ENCODE assay signal across 9 cellular contexts in genomic region chr1:46489638-46490602, GRCh38. TPM values are rescaled to one million over a fixed set of nuclear protein-coding genes. Genes with fewer than 3 reads are reported as not detected.
DNase-seq lines count a peak whose midpoint lies in the region; ATAC-seq and TF ChIP-seq lines count a peak whose summit lies in the region.
"Had no signal": no experiment of that assay in that cellular context is flagged by ENCODE, and none has a peak within 500 bp of the region (broad histone marks: within the 10 kb centered on the region; RNA-seq: fewer than 3 reads in every experiment).

DMBX1 (plus strand) TSS chr1:46489836; CDS start chr1:46507011, 17,175 bp downstream.

- CTCF ChIA-PET in activated CD8-positive, alpha-beta T cell treated with anti-CD3 and anti-CD28 coated beads for 36 hours (lab: Charles Lee) = interaction anchor here (3.1 kb wide), 1 partner anchor 37 kb away, joined by 22 read pairs; no protein-coding TSS in a partner anchor

- WGBS in psoas muscle, 3 donors = 1 to 2% (median 2%) methylated on average over 73 to 93 of the region's 93 CpGs

- H2AFZ ChIP-seq in Karpas-422 (ENCODE audit: low read length) = no peak within 1 kb of the TSS

- no peaks in the 10 kb centered on the region for H3K79me2 ChIP-seq in Karpas-422 (ENCODE audit: low read length)

- H3K27me3 ChIP-seq in Karpas-422 (ENCODE audit: low read length) (no peaks in the 10 kb centered on the region), psoas muscle (ENCODE audit: insufficient read depth in 3 of 3, low read length in 2 of 3) (peaks cover 0 to 92% (median 53%) of the 10 kb centered on the region in 3 donors)

- H3K4me3 ChIP-seq in Karpas-422 (ENCODE audit: low read length) = no peak within 1 kb of the TSS
- peak within 1 kb of the TSS; percentile 64 for H3K4me3 ChIP-seq in psoas muscle

- no peaks in the 10 kb centered on the region for H4K20me1 ChIP-seq in Karpas-422 (ENCODE audit: insufficient read depth, low read depth, low read length)

- H3K36me3 Mint-ChIP-seq in activated CD8-positive, alpha-beta T cell treated with anti-CD3 and anti-CD28 coated beads for 36 hours (ENCODE audit: low read depth) = no peaks in the 10 kb centered on the region
- H3K36me3 Mint-ChIP-seq in glutamatergic neuron (ENCODE audit: unreplicated experiment) = peaks cover 4% of the 10 kb centered on the region

- H3K27ac ChIP-seq in Karpas-422 (ENCODE audit: low read length) = no peak within 1 kb of the TSS
- H3K27ac ChIP-seq in psoas muscle = no peak within 1 kb of the TSS

- H3K4me1 ChIP-seq in Karpas-422 (ENCODE audit: low read length) (no peaks in the 10 kb centered on the region), psoas muscle (peaks cover 22% of the 10 kb centered on the region)

- TF ChIP-seq CTCF in activated CD8-positive, alpha-beta T cell treated with anti-CD3 and anti-CD28 coated beads for 36 hours (IDR thresholded peaks at IDR 0.05) = no peak
- TF ChIP-seq CTCF in glutamatergic neuron (IDR thresholded peaks at IDR 0.05; ENCODE audit: partially characterized antibody, unreplicated experiment) = no peak
- TF ChIP-seq CTCF in psoas muscle (IDR thresholded peaks at IDR 0.05) = no peak

- H3K9me3 ChIP-seq in Karpas-422 (ENCODE audit: low read length) (no peaks in the 10 kb centered on the region), psoas muscle (no peaks in the 10 kb centered on the region)

- H3K9me3 Mint-ChIP-seq in activated CD8-positive, alpha-beta T cell treated with anti-CD3 and anti-CD28 coated beads for 36 hours = no peaks in the 10 kb centered on the region
- peaks cover 5% of the 10 kb centered on the region for H3K9me3 Mint-ChIP-seq in glutamatergic neuron (ENCODE audit: unreplicated experiment)

- peaks cover 35% of the 10 kb centered on the region for H3K4me1 Mint-ChIP-seq in activated CD8-positive, alpha-beta T cell treated with anti-CD3 and anti-CD28 coated beads for 36 hours (ENCODE audit: low read depth)
- peaks cover 7% of the 10 kb centered on the region for H3K4me1 Mint-ChIP-seq in glutamatergic neuron (ENCODE audit: low read depth, unreplicated experiment)

- no peak within 1 kb of the TSS for H3K27ac Mint-ChIP-seq in activated CD8-positive, alpha-beta T cell treated with anti-CD3 and anti-CD28 coated beads for 36 hours
- H3K27ac Mint-ChIP-seq in glutamatergic neuron (ENCODE audit: unreplicated experiment) = no peak within 1 kb of the TSS

- POLR2A ChIA-PET in activated CD8-positive, alpha-beta T cell treated with anti-CD3 and anti-CD28 coated beads for 36 hours (lab: Charles Lee) = no interaction called here

- peak within 1 kb of the TSS; percentile 48 for H3K4me3 Mint-ChIP-seq in activated CD8-positive, alpha-beta T cell treated with anti-CD3 and anti-CD28 coated beads for 36 hours
- H3K4me3 Mint-ChIP-seq in glutamatergic neuron (ENCODE audit: unreplicated experiment) = peak within 1 kb of the TSS; percentile 82

- intact Hi-C loops in activated CD8-positive, alpha-beta T cell treated with anti-CD3 and anti-CD28 coated beads for 36 hours (cut with micrococcal nuclease) = no loop called here
- intact Hi-C loops in psoas muscle (cut with DNase I) = no loop called here

- peak; percentile 87 for DNase-seq in ELF-1 (ENCODE audit: low read depth, low spot score)
- DNase-seq in Karpas-422 = peak; percentile 61
- DNase-seq in activated CD8-positive, alpha-beta T cell treated with anti-CD3 and anti-CD28 coated beads for 36 hours = peak; percentile 51
- DNase-seq in glutamatergic neuron = peak; percentile 57
- peak; percentile 39 to 61 for DNase-seq in psoas muscle
- DNase-seq in superior temporal gyrus (ENCODE audit: extremely low spot score) = no peak
- DNase-seq in NCI-H1092 (lab: John Stamatoyannopoulos, UW) = no peak
- no peak for DNase-seq in OCI-M2 (lab: John Stamatoyannopoulos, UW; ENCODE audit: unreplicated experiment)

- no peaks in the 10 kb centered on the region for H3K9me2 ChIP-seq in Karpas-422 (replicated peaks; ENCODE audit: insufficient read depth, low read length)

- ATAC-seq in activated CD8-positive, alpha-beta T cell treated with anti-CD3 and anti-CD28 coated beads for 36 hours = peak; percentile 59
- ATAC-seq in psoas muscle = peak; percentile 66 to 89 (median 76)

- peaks cover 83% of the 10 kb centered on the region for H3K27me3 Mint-ChIP-seq in activated CD8-positive, alpha-beta T cell treated with anti-CD3 and anti-CD28 coated beads for 36 hours
- H3K27me3 Mint-ChIP-seq in glutamatergic neuron (ENCODE audit: unreplicated experiment) = peaks cover 48% of the 10 kb centered on the region

- no peaks in the 10 kb centered on the region for H3K36me3 ChIP-seq in Karpas-422 (ENCODE audit: insufficient read depth, low read length)
- H3K36me3 ChIP-seq in psoas muscle (ENCODE audit: insufficient read depth in 1 of 2, low read depth in 1 of 2) = no peaks in the 10 kb centered on the region

- peak within 1 kb of the TSS; percentile 7 for H3K4me2 ChIP-seq in Karpas-422 (ENCODE audit: low read depth, low read length, poor library complexity, severe bottlenecking)

- no peak within 1 kb of the TSS for H3K9ac ChIP-seq in Karpas-422 (ENCODE audit: low read length)

RNA-seq across cellular contexts. Expression of gene DMBX1, which starts in this region (rescaled TPM):
- total RNA-seq in Karpas-422 (2014; rRNA removed; shearing (Covaris generic); ENCODE audit: low replicate concordance) = not detected in 2 replicates
- total RNA-seq in activated CD8-positive, alpha-beta T cell treated with anti-CD3 and anti-CD28 coated beads for 36 hours = under 1 TPM in 1 of 2 experiments, not detected in 1; 0.09 TPM
- not detected for total RNA-seq in glutamatergic neuron (ENCODE audit: unreplicated experiment)
- total RNA-seq in psoas muscle = not detected
- not detected for polyA plus RNA-seq in psoas muscle
- total RNA-seq: pulmonary artery endothelial cell had no signal

Comparison
In these comparisons a context has a peak if more than half of its experiments do, and no peak if none do; other contexts are left out.
1. Peak in DNase-seq and H3K4me2 ChIP-seq in Karpas-422; RNA of the gene not detected or under 1 TPM.
2. Peak in DNase-seq and ATAC-seq in activated CD8-positive, alpha-beta T cell treated with anti-CD3 and anti-CD28 coated beads for 36 hours; RNA of the gene not detected or under 1 TPM.
3. Peak in DNase-seq in glutamatergic neuron; RNA of the gene not detected or under 1 TPM.
4. Peak in DNase-seq, ATAC-seq and H3K4me3 ChIP-seq in psoas muscle; RNA of the gene not detected or under 1 TPM.